In the genomic region with DNA sequence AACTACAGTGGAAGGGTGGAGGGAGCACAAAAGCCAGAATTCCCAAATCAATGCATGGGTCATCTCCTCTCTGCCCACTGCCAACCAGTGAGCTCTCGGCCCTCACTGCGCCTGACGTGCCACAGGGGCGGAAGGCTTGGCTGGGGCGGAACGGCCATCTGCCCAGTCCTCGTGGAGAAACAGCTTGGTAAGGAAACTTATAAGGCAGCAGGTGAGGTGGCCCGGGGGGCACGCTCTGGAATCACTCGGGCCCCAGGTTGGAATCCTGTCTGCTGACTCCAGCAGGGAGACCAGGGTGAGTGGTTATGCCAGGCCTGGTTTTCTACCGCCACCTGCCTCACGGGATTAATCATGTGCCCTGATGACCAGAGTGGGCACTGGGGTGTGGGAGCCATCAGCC, we compare ENCODE assay signal across 22 cellular contexts. TPM values are rescaled to one million over a fixed set of nuclear protein-coding genes. Genes with fewer than 3 reads are reported as not detected.
DNase-seq lines count a peak whose midpoint lies in the region; ATAC-seq and TF ChIP-seq lines count a peak whose summit lies in the region.
"Had no signal": no experiment of that assay in that cellular context is flagged by ENCODE, and none has a peak within 500 bp of the region (broad histone marks: within the 10 kb centered on the region; RNA-seq: fewer than 3 reads in every experiment).

No MANE protein-coding gene starts in this region.

- H3K4me1 ChIP-seq in right lobe of liver (peaks cover 0 to 19% (median 9%) of the 10 kb centered on the region in 4 donors), spleen (peaks cover 2 to 37% (median 12%) of the 10 kb centered on the region in 6 donors)

- no peaks in the 10 kb centered on the region for H3K9me3 Mint-ChIP-seq in WTC11
- H3K9me3 Mint-ChIP-seq in activated CD8-positive, alpha-beta T cell treated with anti-CD3 and anti-CD28 coated beads for 36 hours = no peaks in the 10 kb centered on the region
- H3K9me3 Mint-ChIP-seq: CD4-positive, CD25-positive, alpha-beta regulatory T cell had no signal

- 88% methylated on average over 3 of the region's 12 CpGs for WGBS in right lobe of liver (ENCODE audit: insufficient coverage, low coverage, low lambda C conversion rate, missing lambda C conversion rate)
- 85 to 95% (median 88%) methylated on average over 10 to 12 of the region's 12 CpGs for WGBS in spleen, 5 donors

- H3K27ac ChIP-seq in right lobe of liver = no peak overlapping the region
- H3K27ac ChIP-seq in spleen = no peak overlapping the region
- H3K27ac ChIP-seq: 22Rv1, SJCRH30 had no signal

- H3K9me3 ChIP-seq in right lobe of liver (no peaks in the 10 kb centered on the region), spleen (no peaks in the 10 kb centered on the region)
- H3K9me3 ChIP-seq: SJCRH30 had no signal

- ATAC-seq in Right ventricle myocardium inferior = no peak
- ATAC-seq in left ventricle myocardium superior = no peak
- no peak for ATAC-seq in WTC11
- no peak for ATAC-seq in right lobe of liver
- ATAC-seq in activated CD8-positive, alpha-beta T cell treated with anti-CD3 and anti-CD28 coated beads for 36 hours = no peak
- no peak for ATAC-seq in GM21381 (IDR thresholded peaks at IDR 0.05; ENCODE audit: unreplicated experiment)
- ATAC-seq: HCT116 had no signal

- CTCF ChIA-PET in WTC11 (lab: Charles Lee) = interaction anchor here (1.2 to 1.3 kb wide), 3 partner anchors 16 to 54 kb away, joined by 3 to 4 read pairs (median 3); no protein-coding TSS in a partner anchor
- CTCF ChIA-PET in activated CD8-positive, alpha-beta T cell treated with anti-CD3 and anti-CD28 coated beads for 36 hours (lab: Charles Lee) = no interaction called here

- H3K27me3 Mint-ChIP-seq in WTC11 (ENCODE audit: low read depth) = no peaks in the 10 kb centered on the region
- no peaks in the 10 kb centered on the region for H3K27me3 Mint-ChIP-seq in activated CD8-positive, alpha-beta T cell treated with anti-CD3 and anti-CD28 coated beads for 36 hours
- H3K27me3 Mint-ChIP-seq: CD4-positive, CD25-positive, alpha-beta regulatory T cell had no signal

- H3K4me1 Mint-ChIP-seq in WTC11 = peaks cover 17% of the 10 kb centered on the region
- no peaks in the 10 kb centered on the region for H3K4me1 Mint-ChIP-seq in activated CD8-positive, alpha-beta T cell treated with anti-CD3 and anti-CD28 coated beads for 36 hours (ENCODE audit: low read depth)
- H3K4me1 Mint-ChIP-seq: CD4-positive, CD25-positive, alpha-beta regulatory T cell had no signal

- no peaks in the 10 kb centered on the region for H3K27me3 ChIP-seq in right lobe of liver
- no peaks in the 10 kb centered on the region for H3K27me3 ChIP-seq in spleen (replicated peaks in 1 of 7)
- H3K27me3 ChIP-seq: SJCRH30 had no signal

- POLR2A ChIA-PET in WTC11 (lab: Charles Lee) = no interaction called here
- POLR2A ChIA-PET in activated CD8-positive, alpha-beta T cell treated with anti-CD3 and anti-CD28 coated beads for 36 hours (lab: Charles Lee) = no interaction called here

- H3K27ac Mint-ChIP-seq in WTC11 = peak overlapping the region; percentile 74; the same call in 1 of the 2 replicates
- H3K27ac Mint-ChIP-seq in activated CD8-positive, alpha-beta T cell treated with anti-CD3 and anti-CD28 coated beads for 36 hours = no peak overlapping the region
- H3K27ac Mint-ChIP-seq: CD4-positive, CD25-positive, alpha-beta regulatory T cell had no signal

- H3K4me3 Mint-ChIP-seq in WTC11 = no peak overlapping the region
- H3K4me3 Mint-ChIP-seq in activated CD8-positive, alpha-beta T cell treated with anti-CD3 and anti-CD28 coated beads for 36 hours = no peak overlapping the region
- H3K4me3 Mint-ChIP-seq: CD4-positive, CD25-positive, alpha-beta regulatory T cell had no signal

- TF ChIP-seq POLR2A in right lobe of liver (IDR thresholded peaks at IDR 0.05) = no peak
- no peak for TF ChIP-seq POLR2A in spleen (IDR thresholded peaks at IDR 0.05)

- no peak overlapping the region for H3K4me3 ChIP-seq in right lobe of liver
- no peak overlapping the region for H3K4me3 ChIP-seq in spleen
- H3K4me3 ChIP-seq: SJCRH30 had no signal

- DNase-seq in Right ventricle myocardium inferior (ENCODE audit: missing footprints) (peak; percentile 71), left ventricle myocardium superior (no peak), WTC11 (ENCODE audit: low spot score) (no peak), right lobe of liver (peak in 2 of 3 donors; percentile 9 to 29), spleen (peak; percentile 64), kidney glomerular epithelial cell (lab: John Stamatoyannopoulos, UW) (no peak)
- DNase-seq in activated CD8-positive, alpha-beta T cell treated with anti-CD3 and anti-CD28 coated beads for 36 hours = no peak
- DNase-seq: AML-193; CD4-positive, CD25-positive, alpha-beta regulatory T cell; COR-L47; DMS 273 treated with DMSO at 0.1 percent for 48 hours; DND-41; KG1; NCI-H1105 treated with DMSO at 0.1 percent for 48 hours; NCI-H1694 treated with DMSO at 0.1 percent for 48 hours; NCI-H510A; NCI-H82; OCI-M1; SJCRH30 had no signal

- H3K36me3 Mint-ChIP-seq in WTC11 = no peaks in the 10 kb centered on the region
- no peaks in the 10 kb centered on the region for H3K36me3 Mint-ChIP-seq in activated CD8-positive, alpha-beta T cell treated with anti-CD3 and anti-CD28 coated beads for 36 hours (ENCODE audit: low read depth)
- H3K36me3 Mint-ChIP-seq: CD4-positive, CD25-positive, alpha-beta regulatory T cell had no signal

- no peak for TF ChIP-seq CTCF in WTC11 (IDR thresholded peaks at IDR 0.05)
- TF ChIP-seq CTCF in right lobe of liver (IDR thresholded peaks at IDR 0.05) = no peak
- no peak for TF ChIP-seq CTCF in spleen (IDR thresholded peaks at IDR 0.05 in 8 of 11, conservative IDR thresholded peaks at IDR 0.05 in 3 of 11)
- no peak for TF ChIP-seq CTCF in activated CD8-positive, alpha-beta T cell treated with anti-CD3 and anti-CD28 coated beads for 36 hours (IDR thresholded peaks at IDR 0.05)

- H3K36me3 ChIP-seq in right lobe of liver (peaks cover 0 to 4% (median 0%) of the 10 kb centered on the region in 4 donors), spleen (peaks cover 0 to 25% (median 0%) of the 10 kb centered on the region in 6 donors)

- intact Hi-C loops in Right ventricle myocardium inferior (cut with DNase I) (no loop called here), left ventricle myocardium superior (cut with micrococcal nuclease) (no loop called here), right lobe of liver (cut with DNase I) (no loop called here), spleen (cut with DNase I; ENCODE audit: low total_unique reads) (no loop called here)
- intact Hi-C loops in activated CD8-positive, alpha-beta T cell treated with anti-CD3 and anti-CD28 coated beads for 36 hours (cut with micrococcal nuclease) = no loop called here

TF ChIP-seq in WTC11, 78 proteins besides CTCF, POLR2A, EP300 and RAD21 (continues in another document):
- TF ChIP-seq, protein P1, sequence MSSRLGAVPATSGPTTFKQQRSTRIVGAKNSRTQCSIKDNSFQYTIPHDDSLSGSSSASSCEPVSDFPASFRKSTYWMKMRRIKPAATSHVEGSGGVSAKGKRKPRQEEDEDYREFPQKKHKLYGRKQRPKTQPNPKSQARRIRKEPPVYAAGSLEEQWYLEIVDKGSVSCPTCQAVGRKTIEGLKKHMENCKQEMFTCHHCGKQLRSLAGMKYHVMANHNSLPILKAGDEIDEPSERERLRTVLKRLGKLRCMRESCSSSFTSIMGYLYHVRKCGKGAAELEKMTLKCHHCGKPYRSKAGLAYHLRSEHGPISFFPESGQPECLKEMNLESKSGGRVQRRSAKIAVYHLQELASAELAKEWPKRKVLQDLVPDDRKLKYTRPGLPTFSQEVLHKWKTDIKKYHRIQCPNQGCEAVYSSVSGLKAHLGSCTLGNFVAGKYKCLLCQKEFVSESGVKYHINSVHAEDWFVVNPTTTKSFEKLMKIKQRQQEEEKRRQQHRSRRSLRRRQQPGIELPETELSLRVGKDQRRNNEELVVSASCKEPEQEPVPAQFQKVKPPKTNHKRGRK (CRISPR knock-in tag; IDR thresholded peaks at IDR 0.05; ENCODE audit: borderline replicate concordance) = no peak
- TF ChIP-seq NR1H2 (CRISPR knock-in tag; IDR thresholded peaks at IDR 0.05) (no peak), ZNF232 (CRISPR knock-in tag; IDR thresholded peaks at IDR 0.05) (no peak), ZBTB21 (CRISPR knock-in tag; IDR thresholded peaks at IDR 0.05; ENCODE audit: borderline replicate concordance) (no peak), ZNF138 (CRISPR knock-in tag; conservative IDR thresholded peaks at IDR 0.05) (no peak), ZNF671 (CRISPR knock-in tag; IDR thresholded peaks at IDR 0.05) (no peak)
- TF ChIP-seq, protein P2, sequence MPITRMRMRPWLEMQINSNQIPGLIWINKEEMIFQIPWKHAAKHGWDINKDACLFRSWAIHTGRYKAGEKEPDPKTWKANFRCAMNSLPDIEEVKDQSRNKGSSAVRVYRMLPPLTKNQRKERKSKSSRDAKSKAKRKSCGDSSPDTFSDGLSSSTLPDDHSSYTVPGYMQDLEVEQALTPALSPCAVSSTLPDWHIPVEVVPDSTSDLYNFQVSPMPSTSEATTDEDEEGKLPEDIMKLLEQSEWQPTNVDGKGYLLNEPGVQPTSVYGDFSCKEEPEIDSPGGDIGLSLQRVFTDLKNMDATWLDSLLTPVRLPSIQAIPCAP (CRISPR knock-in tag; IDR thresholded peaks at IDR 0.05) = no peak
- TF ChIP-seq, protein P3, sequence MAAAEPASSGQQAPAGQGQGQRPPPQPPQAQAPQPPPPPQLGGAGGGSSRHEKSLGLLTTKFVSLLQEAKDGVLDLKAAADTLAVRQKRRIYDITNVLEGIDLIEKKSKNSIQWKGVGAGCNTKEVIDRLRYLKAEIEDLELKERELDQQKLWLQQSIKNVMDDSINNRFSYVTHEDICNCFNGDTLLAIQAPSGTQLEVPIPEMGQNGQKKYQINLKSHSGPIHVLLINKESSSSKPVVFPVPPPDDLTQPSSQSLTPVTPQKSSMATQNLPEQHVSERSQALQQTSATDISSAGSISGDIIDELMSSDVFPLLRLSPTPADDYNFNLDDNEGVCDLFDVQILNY (CRISPR knock-in tag; IDR thresholded peaks at IDR 0.05) = no peak

RNA-seq across cellular contexts. Expression of a gene that starts 52.3 kb away (rescaled TPM):
- total RNA-seq in Right ventricle myocardium inferior (7.6 TPM), left ventricle myocardium superior (6.1 TPM), WTC11 (2021) (31.1 to 39.7 TPM (median 34.9 TPM) in 3 replicates), right lobe of liver (10 to 100 TPM; 30.1 to 44.3 (median 34.9) TPM), spleen (10 to 100 TPM; 17.9 to 39.2 (median 31.3) TPM)
- polyA plus RNA-seq in spleen = 10 to 100 TPM; 14.2 to 25.0 (median 15.0) TPM
- total RNA-seq in activated CD8-positive, alpha-beta T cell treated with anti-CD3 and anti-CD28 coated beads for 36 hours = 1 to 10 TPM; 5.1 to 5.4 TPM

Comparison
In these comparisons a context has a peak if more than half of its experiments do, and no peak if none do; other contexts are left out.
1. DNase-seq: peak in Right ventricle myocardium inferior (single experiment), right lobe of liver (2 of 3) and spleen (single experiment); none in left ventricle myocardium superior (single experiment), WTC11 (single experiment), activated CD8-positive, alpha-beta T cell treated with anti-CD3 and anti-CD28 coated beads for 36 hours (single experiment) and kidney glomerular epithelial cell (single experiment).